ENCODE assay signal across 8 cellular contexts in genomic region chr12:121812921-121813896, GRCh38.
DNase-seq lines count a peak whose midpoint lies in the region; ATAC-seq and TF ChIP-seq lines count a peak whose summit lies in the region.

No MANE protein-coding gene starts in this region.

- ATAC-seq in central memory CD8-positive, alpha-beta T cell (replicated peaks; ENCODE audit: extremely low read depth, poor library complexity, severe bottlenecking) = no peak
- no peak for ATAC-seq in GM21786 (IDR thresholded peaks at IDR 0.05; ENCODE audit: unreplicated experiment)

- no peak for DNase-seq in AG09309 (ENCODE audit: low read depth)
- peak; percentile 35 for DNase-seq in NCI-H2029 treated with DMSO at 0.1 percent for 48 hours (lab: John Stamatoyannopoulos, UW)
- no peak for DNase-seq in central memory CD8-positive, alpha-beta T cell (ENCODE audit: low spot score in 2 of 2)
- no peak for DNase-seq in NCI-H526 treated with DMSO at 0.1 percent for 48 hours (lab: John Stamatoyannopoulos, UW)
- no peak for DNase-seq in GDM1 (lab: John Stamatoyannopoulos, UW)
- DNase-seq in nucleus accumbens (lab: John Stamatoyannopoulos, UW) = no peak

- H3K36me3 Mint-ChIP-seq in central memory CD8-positive, alpha-beta T cell (ENCODE audit: insufficient read depth) = peaks cover 73% of the 10 kb centered on the region

- no peak overlapping the region for H3K27ac ChIP-seq in mucosa of rectum (ENCODE audit: low read depth in 2 of 2, low read length in 2 of 2)

- H3K4me3 ChIP-seq in AG09309 (ENCODE audit: control insufficient read depth, low read depth, low read length) = peak overlapping the region; percentile 73
- H3K4me3 ChIP-seq in mucosa of rectum (ENCODE audit: low read length in 2 of 2) = peak overlapping the region; percentile 71 to 90

- no peak for TF ChIP-seq CTCF in AG09309 (IDR thresholded peaks at IDR 0.05; ENCODE audit: control insufficient read depth, insufficient read depth, low read depth, low read length, missing control alignments)

- peaks cover 60 to 61% of the 10 kb centered on the region in 2 donors for H3K36me3 ChIP-seq in mucosa of rectum (ENCODE audit: control insufficient read depth in 2 of 2, insufficient read depth in 2 of 2, low read length in 2 of 2)

- peak overlapping the region; percentile 84 for H3K4me3 Mint-ChIP-seq in central memory CD8-positive, alpha-beta T cell

- H3K9me3 Mint-ChIP-seq in central memory CD8-positive, alpha-beta T cell = no peaks in the 10 kb centered on the region

- H3K27me3 ChIP-seq in mucosa of rectum (ENCODE audit: control insufficient read depth in 2 of 2, insufficient read depth in 2 of 2, low read length in 2 of 2) = no peaks in the 10 kb centered on the region

- H3K9me3 ChIP-seq in mucosa of rectum (ENCODE audit: control insufficient read depth in 2 of 2, low read length in 2 of 2) = no peaks in the 10 kb centered on the region

- peak overlapping the region; percentile 83 for H3K27ac Mint-ChIP-seq in central memory CD8-positive, alpha-beta T cell (ENCODE audit: low read depth)

- peak overlapping the region in 1 of 2 donors; percentile 59 for H3K9ac ChIP-seq in mucosa of rectum (ENCODE audit: low read depth in 1 of 2, low read length in 2 of 2)

- peaks cover 23 to 27% of the 10 kb centered on the region in 2 donors for H3K4me1 ChIP-seq in mucosa of rectum (ENCODE audit: control insufficient read depth in 2 of 2, insufficient read depth in 2 of 2, low read length in 2 of 2)

- peaks cover 45% of the 10 kb centered on the region for H3K4me1 Mint-ChIP-seq in central memory CD8-positive, alpha-beta T cell

- no peaks in the 10 kb centered on the region for H3K27me3 Mint-ChIP-seq in central memory CD8-positive, alpha-beta T cell
